ENCODE assay signal across 12 cellular contexts in the genomic region with DNA sequence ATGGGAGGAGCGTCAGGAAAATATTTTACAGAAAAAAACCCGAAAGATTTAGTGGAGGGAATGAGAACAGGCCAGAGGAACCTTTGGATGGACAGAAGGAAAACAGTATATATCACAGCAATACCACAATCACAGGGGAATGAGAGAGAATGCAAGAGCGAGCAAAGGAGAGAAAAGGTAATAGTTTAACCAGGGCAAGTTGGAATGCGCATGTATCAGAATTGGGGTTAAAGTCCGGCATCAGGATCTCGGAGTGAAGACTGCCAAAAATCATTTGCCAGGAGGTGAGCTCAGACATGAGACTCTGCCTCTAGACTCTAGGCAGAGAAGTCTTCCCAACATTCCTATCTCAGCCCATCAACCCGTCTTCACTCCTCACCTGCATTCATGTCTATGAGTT. TPM values are rescaled to one million over a fixed set of nuclear protein-coding genes. Genes with fewer than 3 reads are reported as not detected.
DNase-seq lines count a peak whose midpoint lies in the region; ATAC-seq and TF ChIP-seq lines count a peak whose summit lies in the region.
"Had no signal": no experiment of that assay in that cellular context is flagged by ENCODE, and none has a peak within 500 bp of the region (broad histone marks: within the 10 kb centered on the region; RNA-seq: fewer than 3 reads in every experiment).

No MANE protein-coding gene starts in this region.

- no peaks in the 10 kb centered on the region for H3K27me3 ChIP-seq in left lung
- no peaks in the 10 kb centered on the region for H3K27me3 ChIP-seq in skeletal muscle tissue (ENCODE audit: control insufficient read depth in 3 of 3, insufficient read depth in 3 of 3, low read length in 3 of 3)

- POLR2A ChIA-PET in activated CD8-positive, alpha-beta T cell treated with anti-CD3 and anti-CD28 coated beads, Interleukin-2, amount 10 ng/mL, durations not matched to agents 7 days and 5 days (lab: Charles Lee): no interaction called here

- H3K4me3 Mint-ChIP-seq in Calu3 (ENCODE audit: low read depth, unreplicated experiment): peak overlapping the region; percentile 5
- H3K4me3 Mint-ChIP-seq in activated CD8-positive, alpha-beta T cell treated with anti-CD3 and anti-CD28 coated beads, Interleukin-2, amount 10 ng/mL, durations not matched to agents 7 days and 5 days: no peak overlapping the region

- H3K27ac ChIP-seq in left lung: peak overlapping the region; percentile 60 to 72
- peak overlapping the region; percentile 59 for H3K27ac ChIP-seq in skeletal muscle tissue (ENCODE audit: low read depth, low read length)

- H3K9me3 ChIP-seq in left lung (no peaks in the 10 kb centered on the region), skeletal muscle tissue (ENCODE audit: control insufficient read depth in 3 of 3, low read length in 3 of 3) (no peaks in the 10 kb centered on the region)

- H3K4me1 ChIP-seq in left lung (peaks cover 10 to 58% of the 10 kb centered on the region in 2 donors), skeletal muscle tissue (ENCODE audit: control insufficient read depth in 3 of 3, insufficient read depth in 3 of 3, low read length in 3 of 3) (peaks cover 61 to 66% (median 65%) of the 10 kb centered on the region in 3 donors)

- CTCF ChIA-PET in Calu3 (lab: Charles Lee): interaction anchor here (0.6 to 2.8 kb wide), 5 partner anchors 50 to 302 kb away, joined by 3 to 13 read pairs (median 4); partner anchors contain the start of genes PCDHB14, PCDHGB5, PCDHGB6 and PCDHGB7
- CTCF ChIA-PET in activated CD8-positive, alpha-beta T cell treated with anti-CD3 and anti-CD28 coated beads, Interleukin-2, amount 10 ng/mL, durations not matched to agents 7 days and 5 days (lab: Charles Lee): interaction anchor here (0.6 to 5.7 kb wide), 12 partner anchors 9 to 112 kb away, joined by 3 to 64 read pairs (median 10); partner anchors contain the start of genes PCDHGA10, PCDHGA11 and PCDHGA12

- H3K9ac ChIP-seq in skeletal muscle tissue (ENCODE audit: low read depth in 1 of 3, low read length in 3 of 3): no peak overlapping the region

- no peak for ATAC-seq in activated CD8-positive, alpha-beta T cell treated with anti-CD3 and anti-CD28 coated beads, Interleukin-2, amount 10 ng/mL, durations not matched to agents 7 days and 5 days
- no peak for ATAC-seq in left lung
- no peak for ATAC-seq in GM21526 (IDR thresholded peaks at IDR 0.05; ENCODE audit: low FRiP score, unreplicated experiment)

- TF ChIP-seq CTCF in Calu3 (IDR thresholded peaks at IDR 0.05; ENCODE audit: unreplicated experiment) (no peak), left lung (IDR thresholded peaks at IDR 0.05) (no peak)

- H3K4me1 Mint-ChIP-seq in Calu3 (ENCODE audit: low read depth, unreplicated experiment): peaks cover 53% of the 10 kb centered on the region
- peaks cover 32% of the 10 kb centered on the region for H3K4me1 Mint-ChIP-seq in activated CD8-positive, alpha-beta T cell treated with anti-CD3 and anti-CD28 coated beads, Interleukin-2, amount 10 ng/mL, durations not matched to agents 7 days and 5 days (ENCODE audit: low read depth)

- H3K4me3 ChIP-seq in left lung: no peak overlapping the region
- no peak overlapping the region for H3K4me3 ChIP-seq in skeletal muscle tissue (ENCODE audit: low read length in 3 of 3)

- no TSS peak for BruUV-seq in Calu3 (replicated peaks; lab: Mats Ljungman, UMichigan)

- no peaks in the 10 kb centered on the region for H3K9me3 Mint-ChIP-seq in Calu3 (ENCODE audit: low read depth, unreplicated experiment)
- no peaks in the 10 kb centered on the region for H3K9me3 Mint-ChIP-seq in activated CD8-positive, alpha-beta T cell treated with anti-CD3 and anti-CD28 coated beads, Interleukin-2, amount 10 ng/mL, durations not matched to agents 7 days and 5 days (ENCODE audit: insufficient read depth)

- H3K36me3 Mint-ChIP-seq in Calu3 (ENCODE audit: insufficient read depth, unreplicated experiment): peaks cover 57% of the 10 kb centered on the region
- peaks cover 85% of the 10 kb centered on the region for H3K36me3 Mint-ChIP-seq in activated CD8-positive, alpha-beta T cell treated with anti-CD3 and anti-CD28 coated beads, Interleukin-2, amount 10 ng/mL, durations not matched to agents 7 days and 5 days (ENCODE audit: low read depth)

- intact Hi-C loops in Calu3 (cut with micrococcal nuclease; ENCODE audit: unreplicated experiment): loop anchor here (1.0 to 10.0 kb wide), 3 partner anchors 51 to 521 kb away; partner anchors contain the start of genes PCDHB14 and PCDHGC3
- intact Hi-C loops in left lung (cut with DNase I): loop anchor here in 1 of 2 donors (10.0 kb wide), 1 partner anchor 111 kb away; the partner anchor contains the start of genes PCDHGA10 and PCDHGB7

- peak overlapping the region; percentile 7 for H3K27ac Mint-ChIP-seq in Calu3 (ENCODE audit: unreplicated experiment)
- peak overlapping the region; percentile 24 for H3K27ac Mint-ChIP-seq in activated CD8-positive, alpha-beta T cell treated with anti-CD3 and anti-CD28 coated beads, Interleukin-2, amount 10 ng/mL, durations not matched to agents 7 days and 5 days

- no peaks in the 10 kb centered on the region for H3K27me3 Mint-ChIP-seq in Calu3 (ENCODE audit: unreplicated experiment)
- no peaks in the 10 kb centered on the region for H3K27me3 Mint-ChIP-seq in activated CD8-positive, alpha-beta T cell treated with anti-CD3 and anti-CD28 coated beads, Interleukin-2, amount 10 ng/mL, durations not matched to agents 7 days and 5 days (ENCODE audit: low read depth)

- H3K36me3 ChIP-seq in left lung (peaks cover 0 to 84% of the 10 kb centered on the region in 2 donors), skeletal muscle tissue (ENCODE audit: control insufficient read depth in 3 of 3, insufficient read depth in 3 of 3, low read length in 3 of 3) (peaks cover 24 to 48% (median 39%) of the 10 kb centered on the region in 3 donors)

- no peak for DNase-seq in Calu3
- DNase-seq in activated CD8-positive, alpha-beta T cell treated with anti-CD3 and anti-CD28 coated beads, Interleukin-2, amount 10 ng/mL, durations not matched to agents 7 days and 5 days: no peak
- DNase-seq in left lung: no peak
- no peak for DNase-seq in COLO668 (lab: John Stamatoyannopoulos, UW; ENCODE audit: unreplicated experiment)
- no peak for DNase-seq in NCI-H69 (lab: John Stamatoyannopoulos, UW)
- no peak for DNase-seq in activated naive CD4-positive, alpha-beta T cell (lab: John Stamatoyannopoulos, UW)
- DNase-seq: DMS153; kidney glomerular epithelial cell; NCI-H1048; stimulated activated CD4-positive, alpha-beta T cell treated with anti-CD3 and anti-CD28 coated beads, Interleukin-4, amount 100 ng/mL, for 24 hours had no signal

RNA-seq across cellular contexts. Expression of gene PCDHGC5, which starts 36.8 kb away (rescaled TPM):
- total RNA-seq in Calu3 (2022) (1.5 and 2.1 TPM in 2 replicates), left lung (1 to 10 TPM; 1.4 to 1.9 TPM), skeletal muscle tissue (2.1 TPM)
- not detected for total RNA-seq in activated CD8-positive, alpha-beta T cell treated with anti-CD3 and anti-CD28 coated beads, Interleukin-2, amount 10 ng/mL, durations not matched to agents 7 days and 5 days

RNA-seq across cellular contexts. Expression of gene PCDHGC4, which starts 40.8 kb away (rescaled TPM):
- total RNA-seq in Calu3 (2022) (1.2 and 2.2 TPM in 2 replicates), left lung (1 to 10 TPM in 1 of 2 donors, under 1 TPM in 1; 0.79 to 2.5 TPM), skeletal muscle tissue (3.7 TPM)
- not detected for total RNA-seq in activated CD8-positive, alpha-beta T cell treated with anti-CD3 and anti-CD28 coated beads, Interleukin-2, amount 10 ng/mL, durations not matched to agents 7 days and 5 days

RNA-seq across cellular contexts. Expression of gene PCDHGC3, which starts 49.9 kb away (rescaled TPM):
- total RNA-seq in Calu3 (2022) (49.4 and 73.0 TPM in 2 replicates), left lung (100 to 1,000 TPM in 1 of 2 donors, 10 to 100 TPM in 1; 65.4 to 101 TPM), skeletal muscle tissue (38.1 TPM)
- total RNA-seq in activated CD8-positive, alpha-beta T cell treated with anti-CD3 and anti-CD28 coated beads, Interleukin-2, amount 10 ng/mL, durations not matched to agents 7 days and 5 days: not detected

Comparison
In these comparisons a context has a peak if more than half of its experiments do, and no peak if none do; other contexts are left out.
1. RNA of gene PCDHGC3, which starts 49.9 kb away (total RNA-seq): 65.4 to 101 TPM in left lung, 49.4 to 73.0 TPM in Calu3 and 38.1 TPM in skeletal muscle tissue (single experiment); not detected in activated CD8-positive, alpha-beta T cell treated with anti-CD3 and anti-CD28 coated beads, Interleukin-2, amount 10 ng/mL, durations not matched to agents 7 days and 5 days; every median in the first group is over 10 times any median in the second.